Comparison of ENCODE assay signal across 28 cellular contexts in genomic region chr10:104989880-104990279, GRCh38.
"Had no signal": no experiment of that assay in that cellular context is flagged by ENCODE, and none has a peak within 500 bp of the region (broad histone marks: within the 10 kb centered on the region; RNA-seq: fewer than 3 reads in every experiment).

No MANE protein-coding gene starts in this region.

- H3K4me3 ChIP-seq: ascending aorta, coronary artery, dorsolateral prefrontal cortex, esophagus muscularis mucosa, gastrocnemius medialis, heart left ventricle had no signal

- H3K27me3 ChIP-seq: ascending aorta, esophagus muscularis mucosa, foreskin keratinocyte, gastrocnemius medialis, heart left ventricle had no signal

- H3K27me3 Mint-ChIP-seq: activated CD4-positive, alpha-beta memory T cell treated with anti-CD3 and anti-CD28 coated beads, Interleukin-2, amount 10 ng/mL, durations not matched to agents 7 days and 5 days; activated CD4-positive, alpha-beta T cell treated with anti-CD3 and anti-CD28 coated beads, Interleukin-2, amount 10 ng/mL, durations not matched to agents 7 days and 5 days; activated naive CD4-positive, alpha-beta T cell treated with anti-CD3 and anti-CD28 coated beads, Interleukin-2, amount 10 ng/mL, durations not matched to agents 7 days and 5 days; activated naive CD8-positive, alpha-beta T cell treated with anti-CD3 and anti-CD28 coated beads, Interleukin-2, amount 10 ng/mL, durations not matched to agents 7 days and 5 days; activated T-cell treated with anti-CD3 and anti-CD28 coated beads, Interleukin-2, amount 50 U/mL, for 24 hours; central memory CD8-positive, alpha-beta T cell; dendritic cell treated with granulocyte-macrophage colony-stimulating factor and Interleukin-4, amounts not matched to agents 40 ng/mL and 50 ng/mL, for 4 days had no signal

- H3K27ac ChIP-seq: ascending aorta, coronary artery, dorsolateral prefrontal cortex, esophagus muscularis mucosa, foreskin keratinocyte, gastrocnemius medialis, heart left ventricle had no signal

- H3K9me3 ChIP-seq: ascending aorta, gastrocnemius medialis had no signal

- H3K27ac Mint-ChIP-seq: activated CD4-positive, alpha-beta memory T cell treated with anti-CD3 and anti-CD28 coated beads, Interleukin-2, amount 10 ng/mL, durations not matched to agents 7 days and 5 days; activated CD4-positive, alpha-beta T cell treated with anti-CD3 and anti-CD28 coated beads, Interleukin-2, amount 10 ng/mL, durations not matched to agents 7 days and 5 days; activated naive CD4-positive, alpha-beta T cell treated with anti-CD3 and anti-CD28 coated beads, Interleukin-2, amount 10 ng/mL, durations not matched to agents 7 days and 5 days; activated naive CD4-positive, alpha-beta T cell treated with anti-CD3 and anti-CD28 coated beads, Interleukin-2, amount 50 U/mL, for 72 hours; activated naive CD8-positive, alpha-beta T cell treated with anti-CD3 and anti-CD28 coated beads, Interleukin-2, amount 10 ng/mL, durations not matched to agents 7 days and 5 days; activated T-cell treated with anti-CD3 and anti-CD28 coated beads, Interleukin-2, amount 50 U/mL, for 24 hours; activated T-cell treated with anti-CD3 and anti-CD28 coated beads, Interleukin-2, amount 50 U/mL, for 72 hours; brain; dendritic cell treated with granulocyte-macrophage colony-stimulating factor and Interleukin-4, amounts not matched to agents 40 ng/mL and 50 ng/mL, for 4 days; endodermal cell had no signal

- DNase-seq: activated CD4-positive, alpha-beta memory T cell treated with anti-CD3 and anti-CD28 coated beads, Interleukin-2, amount 10 ng/mL, durations not matched to agents 7 days and 5 days; activated CD4-positive, alpha-beta T cell treated with anti-CD3 and anti-CD28 coated beads for 1 hour; activated CD4-positive, alpha-beta T cell treated with anti-CD3 and anti-CD28 coated beads for 4 hours; activated CD4-positive, alpha-beta T cell treated with anti-CD3 and anti-CD28 coated beads, Interleukin-2, amount 10 ng/mL, durations not matched to agents 7 days and 5 days; activated CD4-positive, alpha-beta T cell treated with anti-CD3 and anti-CD28 coated beads, Interleukin-2, amount 50 U/mL, for 4 hours; activated CD8-positive, alpha-beta memory T cell treated with anti-CD3 and anti-CD28 coated beads, Interleukin-2, amount 50 U/mL, for 48 hours; activated gamma-delta T cell; activated naive CD4-positive, alpha-beta T cell; activated naive CD4-positive, alpha-beta T cell treated with anti-CD3 and anti-CD28 coated beads, Interleukin-2, amount 10 ng/mL, durations not matched to agents 7 days and 5 days; activated naive CD8-positive, alpha-beta T cell treated with anti-CD3 and anti-CD28 coated beads, Interleukin-2, amount 10 ng/mL, durations not matched to agents 7 days and 5 days; activated T-cell treated with anti-CD3 and anti-CD28 coated beads for 4 hours; activated T-cell treated with anti-CD3 and anti-CD28 coated beads, Interleukin-2, amount 50 U/mL, for 24 hours; activated T-cell treated with anti-CD3 and anti-CD28 coated beads, Interleukin-2, amount 50 U/mL, for 72 hours; dorsolateral prefrontal cortex; effector memory CD4-positive, alpha-beta T cell; endodermal cell; foreskin keratinocyte; gastrocnemius medialis; glutamatergic neuron; heart left ventricle; T-helper 2 cell had no signal

- H3K4me3 Mint-ChIP-seq: activated CD4-positive, alpha-beta memory T cell treated with anti-CD3 and anti-CD28 coated beads, Interleukin-2, amount 10 ng/mL, durations not matched to agents 7 days and 5 days; activated CD4-positive, alpha-beta T cell treated with anti-CD3 and anti-CD28 coated beads, Interleukin-2, amount 10 ng/mL, durations not matched to agents 7 days and 5 days; activated naive CD4-positive, alpha-beta T cell treated with anti-CD3 and anti-CD28 coated beads, Interleukin-2, amount 10 ng/mL, durations not matched to agents 7 days and 5 days; activated naive CD8-positive, alpha-beta T cell treated with anti-CD3 and anti-CD28 coated beads, Interleukin-2, amount 10 ng/mL, durations not matched to agents 7 days and 5 days; activated T-cell treated with anti-CD3 and anti-CD28 coated beads, Interleukin-2, amount 50 U/mL, for 24 hours; activated T-cell treated with anti-CD3 and anti-CD28 coated beads, Interleukin-2, amount 50 U/mL, for 72 hours; central memory CD8-positive, alpha-beta T cell; dendritic cell treated with granulocyte-macrophage colony-stimulating factor and Interleukin-4, amounts not matched to agents 40 ng/mL and 50 ng/mL, for 4 days; endodermal cell had no signal

- H3K36me3 ChIP-seq: ascending aorta, esophagus muscularis mucosa, gastrocnemius medialis, heart left ventricle had no signal

- H3K9me3 Mint-ChIP-seq: activated CD4-positive, alpha-beta memory T cell treated with anti-CD3 and anti-CD28 coated beads, Interleukin-2, amount 10 ng/mL, durations not matched to agents 7 days and 5 days; activated CD4-positive, alpha-beta T cell treated with anti-CD3 and anti-CD28 coated beads, Interleukin-2, amount 10 ng/mL, durations not matched to agents 7 days and 5 days; activated naive CD4-positive, alpha-beta T cell treated with anti-CD3 and anti-CD28 coated beads, Interleukin-2, amount 10 ng/mL, durations not matched to agents 7 days and 5 days; endodermal cell had no signal

- H3K4me1 Mint-ChIP-seq: activated CD4-positive, alpha-beta memory T cell treated with anti-CD3 and anti-CD28 coated beads, Interleukin-2, amount 10 ng/mL, durations not matched to agents 7 days and 5 days; activated CD4-positive, alpha-beta T cell treated with anti-CD3 and anti-CD28 coated beads, Interleukin-2, amount 10 ng/mL, durations not matched to agents 7 days and 5 days; activated naive CD4-positive, alpha-beta T cell treated with anti-CD3 and anti-CD28 coated beads, Interleukin-2, amount 10 ng/mL, durations not matched to agents 7 days and 5 days; activated naive CD8-positive, alpha-beta T cell treated with anti-CD3 and anti-CD28 coated beads, Interleukin-2, amount 10 ng/mL, durations not matched to agents 7 days and 5 days; central memory CD8-positive, alpha-beta T cell had no signal

- ATAC-seq: activated naive CD4-positive, alpha-beta T cell treated with anti-CD3 and anti-CD28 coated beads, Interleukin-2, amount 50 U/mL, for 72 hours; activated T-cell treated with anti-CD3 and anti-CD28 coated beads, Interleukin-2, amount 50 U/mL, for 72 hours; foreskin keratinocyte; gastrocnemius medialis; heart left ventricle had no signal

- H3K36me3 Mint-ChIP-seq: activated naive CD4-positive, alpha-beta T cell treated with anti-CD3 and anti-CD28 coated beads, Interleukin-2, amount 10 ng/mL, durations not matched to agents 7 days and 5 days; activated naive CD4-positive, alpha-beta T cell treated with anti-CD3 and anti-CD28 coated beads, Interleukin-2, amount 50 U/mL, for 72 hours; activated naive CD8-positive, alpha-beta T cell treated with anti-CD3 and anti-CD28 coated beads, Interleukin-2, amount 10 ng/mL, durations not matched to agents 7 days and 5 days; brain had no signal

- H3K4me1 ChIP-seq: ascending aorta, esophagus muscularis mucosa, foreskin keratinocyte, gastrocnemius medialis, heart left ventricle had no signal
